Comparison of ENCODE assay signal across 29 cellular contexts in the genomic region with DNA sequence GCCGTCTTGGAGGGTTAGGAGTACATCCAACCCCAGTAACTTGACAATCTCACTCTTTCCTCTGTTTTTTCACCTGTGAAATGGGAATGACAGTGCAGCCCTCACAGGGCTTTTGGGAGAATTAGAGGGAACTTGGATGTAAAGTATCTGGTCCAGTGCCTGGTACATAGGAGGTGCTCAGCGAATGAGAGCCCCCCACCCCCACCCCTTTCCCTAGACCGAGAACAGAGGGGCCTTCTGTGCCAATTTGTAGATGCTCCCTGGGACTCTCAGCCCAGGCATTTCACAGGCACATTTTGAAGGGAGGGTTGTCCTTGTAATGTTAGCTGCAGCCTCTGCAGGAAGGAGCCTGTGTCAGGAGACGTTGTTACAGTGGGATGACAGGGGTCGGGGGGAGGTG. TPM values are rescaled to one million over a fixed set of nuclear protein-coding genes. Genes with fewer than 3 reads are reported as not detected.
"Had no signal": no experiment of that assay in that cellular context is flagged by ENCODE, and none has a peak within 500 bp of the region (broad histone marks: within the 10 kb centered on the region; RNA-seq: fewer than 3 reads in every experiment).

No MANE protein-coding gene starts in this region.

- H3K36me3 ChIP-seq: colonic mucosa, gastrocnemius medialis, ovary had no signal

- DNase-seq: dermis blood vessel endothelial cell; effector memory CD4-positive, alpha-beta T cell; foreskin fibroblast; gastrocnemius medialis; left ventricle myocardium superior; lower lobe of right lung; natural killer cell; occipital lobe; ovary; posterior cingulate gyrus; psoas muscle; right cardiac atrium; stimulated activated CD4-positive, alpha-beta T cell treated with anti-CD3 and anti-CD28 coated beads, Interleukin-2, amount 100 ng/mL, for 24 hours; stimulated activated CD4-positive, alpha-beta T cell treated with anti-CD3 and anti-CD28 coated beads, Interleukin-4, amount 100 ng/mL, for 24 hours; stimulated activated naive CD4-positive, alpha-beta T cell treated with Interleukin-2 at 50 U/mL for 16 hours; stomach; thyroid gland; trophoblast cell had no signal

- ATAC-seq: gastrocnemius medialis; heart left ventricle; left ventricle myocardium superior; lower lobe of right lung; natural killer cell; psoas muscle; right cardiac atrium; stimulated activated effector memory CD8-positive, alpha-beta T cell treated with anti-CD3 and anti-CD28 coated beads, Interleukin-12 subunit alpha, Interleukin-12 subunit beta, amount 100 ng/mL, for 72 hours had no signal

- H3K4me1 ChIP-seq: colonic mucosa, gastrocnemius medialis, lower lobe of right lung, sigmoid colon, stomach, thyroid gland had no signal

- H3K4me3 ChIP-seq: colonic mucosa, gastrocnemius medialis, heart left ventricle, hepatocyte, lower lobe of right lung, ovary, psoas muscle, sigmoid colon, stomach, thyroid gland had no signal

- H3K27me3 ChIP-seq: colonic mucosa, gastrocnemius medialis, heart left ventricle, hepatocyte, ovary, sigmoid colon, stomach, thyroid gland had no signal

- H3K9me3 ChIP-seq: colonic mucosa, gastrocnemius medialis, heart left ventricle, lower lobe of right lung, ovary, psoas muscle, sigmoid colon, stomach, thyroid gland had no signal

- H3K27ac ChIP-seq: colonic mucosa, gastrocnemius medialis, heart left ventricle, hepatocyte, lower lobe of right lung, ovary, psoas muscle, sigmoid colon, stomach, thyroid gland had no signal

RNA-seq across cellular contexts. Expression of gene AMBP, which starts 47.1 kb away (rescaled TPM):
- total RNA-seq: chondrocyte, glomerular endothelial cell, kidney epithelial cell, left ventricle myocardium superior, mononuclear cell, natural killer cell, sigmoid colon, subcutaneous adipose tissue, temporal lobe had no signal
